ENCODE assay signal across 32 cellular contexts in the genomic region with DNA sequence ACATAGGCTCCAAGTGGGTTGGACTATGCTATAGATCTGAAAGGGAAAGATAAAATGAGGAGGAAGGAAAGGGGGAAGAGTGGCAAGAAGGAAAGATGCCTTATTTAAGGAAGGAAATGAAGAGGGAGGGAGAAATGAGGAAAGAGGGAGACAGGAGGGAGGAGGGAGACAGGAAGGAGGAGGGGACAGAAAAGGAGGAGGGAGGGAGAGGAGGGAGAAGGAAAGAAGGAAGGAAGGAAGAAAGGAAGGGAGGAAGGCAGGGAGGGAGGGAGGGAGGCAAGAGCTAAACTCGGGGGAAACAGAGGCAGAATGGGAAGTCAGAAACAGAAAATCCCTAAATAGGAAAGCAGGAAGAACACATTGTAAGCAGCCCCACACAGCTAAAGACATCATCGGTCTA.
"Had no signal": no experiment of that assay in that cellular context is flagged by ENCODE, and none has a peak within 500 bp of the region (broad histone marks: within the 10 kb centered on the region; RNA-seq: fewer than 3 reads in every experiment).

No MANE protein-coding gene starts in this region.

- H3K4me3 ChIP-seq: ascending aorta, breast epithelium, cardiac muscle cell, colonic mucosa, dorsolateral prefrontal cortex, esophagus muscularis mucosa, gastrocnemius medialis, heart left ventricle had no signal

- H3K4me3 Mint-ChIP-seq: activated CD4-positive, alpha-beta memory T cell treated with anti-CD3 and anti-CD28 coated beads for 36 hours; activated CD4-positive, alpha-beta T cell treated with anti-CD3 and anti-CD28 coated beads for 36 hours; activated CD4-positive, alpha-beta T cell treated with anti-CD3 and anti-CD28 coated beads, Interleukin-2, amount 10 ng/mL, durations not matched to agents 24 days and 14 days; activated naive CD4-positive, alpha-beta T cell treated with anti-CD3 and anti-CD28 coated beads for 36 hours; activated naive CD8-positive, alpha-beta T cell treated with anti-CD3 and anti-CD28 coated beads, Interleukin-2, amount 10 ng/mL, durations not matched to agents 7 days and 5 days; activated T-helper 1 cell treated with anti-CD3 and anti-CD28 coated beads, Interleukin-12 subunit alpha, Interleukin-12 subunit beta, Interleukin-2, Interleukin-4 antibody, amounts not matched to agents 30 ng/mL and 10 ng/mL and 1 ng/mL, durations not matched to agents 14 hours and 24 hours and 36 hours; brain; dendritic cell treated with granulocyte-macrophage colony-stimulating factor and Interleukin-4, amounts not matched to agents 40 ng/mL and 50 ng/mL, for 4 days; endodermal cell had no signal

- DNase-seq: activated CD4-positive, alpha-beta memory T cell treated with anti-CD3 and anti-CD28 coated beads for 36 hours; activated CD4-positive, alpha-beta T cell treated with anti-CD3 and anti-CD28 coated beads for 36 hours; activated CD4-positive, alpha-beta T cell treated with anti-CD3 and anti-CD28 coated beads, Interleukin-2, amount 10 ng/mL, durations not matched to agents 24 days and 14 days; activated CD4-positive, CD25-positive, alpha-beta regulatory T cell; activated CD4-positive, CD25-positive, alpha-beta regulatory T cell treated with anti-CD3 and anti-CD28 coated beads, Interleukin-2, amount 50 U/mL, for 72 hours; activated CD8-positive, alpha-beta memory T cell treated with anti-CD3 and anti-CD28 coated beads, Interleukin-2, amount 50 U/mL, for 4 hours; activated effector memory CD4-positive, alpha-beta T cell treated with anti-CD3 and anti-CD28 coated beads, Interleukin-2, amount 50 U/mL, for 16 hours; activated naive CD4-positive, alpha-beta T cell treated with anti-CD3 and anti-CD28 coated beads for 36 hours; activated naive CD8-positive, alpha-beta T cell treated with anti-CD3 and anti-CD28 coated beads, Interleukin-2, amount 10 ng/mL, durations not matched to agents 7 days and 5 days; activated T-cell treated with anti-CD3 and anti-CD28 coated beads, Interleukin-2, amount 50 U/mL, for 1 hour; activated T-cell treated with anti-CD3 and anti-CD28 coated beads, Interleukin-2, amount 50 U/mL, for 48 hours; central memory CD4-positive, alpha-beta T cell; cerebellar nuclear complex; colonic mucosa; dorsolateral prefrontal cortex; effector memory CD4-positive, alpha-beta T cell; endodermal cell; erythroblast; foreskin keratinocyte; gastrocnemius medialis; glutamatergic neuron; heart left ventricle; T-helper 2 cell had no signal

- H3K36me3 Mint-ChIP-seq: activated CD4-positive, alpha-beta memory T cell treated with anti-CD3 and anti-CD28 coated beads for 36 hours; activated naive CD4-positive, alpha-beta T cell treated with anti-CD3 and anti-CD28 coated beads, Interleukin-2, amount 50 U/mL, for 72 hours; activated naive CD8-positive, alpha-beta T cell treated with anti-CD3 and anti-CD28 coated beads, Interleukin-2, amount 10 ng/mL, durations not matched to agents 7 days and 5 days had no signal

- H3K9me3 Mint-ChIP-seq: activated CD4-positive, alpha-beta memory T cell treated with anti-CD3 and anti-CD28 coated beads for 36 hours; activated CD4-positive, alpha-beta T cell treated with anti-CD3 and anti-CD28 coated beads, Interleukin-2, amount 10 ng/mL, durations not matched to agents 24 days and 14 days; activated naive CD4-positive, alpha-beta T cell treated with anti-CD3 and anti-CD28 coated beads for 36 hours; activated naive CD4-positive, alpha-beta T cell treated with anti-CD3 and anti-CD28 coated beads, Interleukin-2, amount 50 U/mL, for 72 hours; activated naive CD8-positive, alpha-beta T cell treated with anti-CD3 and anti-CD28 coated beads, Interleukin-2, amount 10 ng/mL, durations not matched to agents 7 days and 5 days; activated T-helper 1 cell treated with anti-CD3 and anti-CD28 coated beads, Interleukin-12 subunit alpha, Interleukin-12 subunit beta, Interleukin-2, Interleukin-4 antibody, amounts not matched to agents 30 ng/mL and 10 ng/mL and 1 ng/mL, durations not matched to agents 14 hours and 24 hours and 36 hours; activated T-helper 2 cell treated with anti-CD3 and anti-CD28 coated beads, Interferon-gamma antibody, Interleukin-2, Interleukin-4, amounts not matched to agents 10 μg/mL and 5 μg/mL and 100 μg/mL, durations not matched to agents 14 hours and 24 hours and 36 hours; dendritic cell treated with granulocyte-macrophage colony-stimulating factor and Interleukin-4, amounts not matched to agents 40 ng/mL and 50 ng/mL, for 4 days; endodermal cell had no signal

- H3K27me3 Mint-ChIP-seq: dendritic cell treated with granulocyte-macrophage colony-stimulating factor and Interleukin-4, amounts not matched to agents 40 ng/mL and 50 ng/mL, for 4 days had no signal

- H3K4me1 Mint-ChIP-seq: activated CD4-positive, alpha-beta T cell treated with anti-CD3 and anti-CD28 coated beads for 36 hours; activated CD4-positive, alpha-beta T cell treated with anti-CD3 and anti-CD28 coated beads, Interleukin-2, amount 10 ng/mL, durations not matched to agents 24 days and 14 days; brain had no signal

- ATAC-seq: activated CD4-positive, alpha-beta T cell treated with anti-CD3 and anti-CD28 coated beads for 36 hours; activated naive CD4-positive, alpha-beta T cell treated with anti-CD3 and anti-CD28 coated beads, Interleukin-2, amount 50 U/mL, for 72 hours; foreskin keratinocyte; gastrocnemius medialis; heart left ventricle had no signal

- H3K27ac Mint-ChIP-seq: activated CD4-positive, alpha-beta memory T cell treated with anti-CD3 and anti-CD28 coated beads for 36 hours; activated CD4-positive, alpha-beta T cell treated with anti-CD3 and anti-CD28 coated beads for 36 hours; activated CD4-positive, alpha-beta T cell treated with anti-CD3 and anti-CD28 coated beads, Interleukin-2, amount 10 ng/mL, durations not matched to agents 24 days and 14 days; activated naive CD4-positive, alpha-beta T cell treated with anti-CD3 and anti-CD28 coated beads for 36 hours; activated naive CD4-positive, alpha-beta T cell treated with anti-CD3 and anti-CD28 coated beads, Interleukin-2, amount 50 U/mL, for 72 hours; activated naive CD8-positive, alpha-beta T cell treated with anti-CD3 and anti-CD28 coated beads, Interleukin-2, amount 10 ng/mL, durations not matched to agents 7 days and 5 days; activated T-helper 1 cell treated with anti-CD3 and anti-CD28 coated beads, Interleukin-12 subunit alpha, Interleukin-12 subunit beta, Interleukin-2, Interleukin-4 antibody, amounts not matched to agents 30 ng/mL and 10 ng/mL and 1 ng/mL, durations not matched to agents 14 hours and 24 hours and 36 hours; activated T-helper 2 cell treated with anti-CD3 and anti-CD28 coated beads, Interferon-gamma antibody, Interleukin-2, Interleukin-4, amounts not matched to agents 10 μg/mL and 5 μg/mL and 100 μg/mL, durations not matched to agents 14 hours and 24 hours and 36 hours; dendritic cell treated with granulocyte-macrophage colony-stimulating factor and Interleukin-4, amounts not matched to agents 40 ng/mL and 50 ng/mL, for 4 days had no signal

- H3K27ac ChIP-seq: ascending aorta, breast epithelium, cardiac muscle cell, colonic mucosa, dorsolateral prefrontal cortex, esophagus muscularis mucosa, foreskin keratinocyte, gastrocnemius medialis, heart left ventricle had no signal
